ENCODE assay signal across 1 cellular context in the genomic region with DNA sequence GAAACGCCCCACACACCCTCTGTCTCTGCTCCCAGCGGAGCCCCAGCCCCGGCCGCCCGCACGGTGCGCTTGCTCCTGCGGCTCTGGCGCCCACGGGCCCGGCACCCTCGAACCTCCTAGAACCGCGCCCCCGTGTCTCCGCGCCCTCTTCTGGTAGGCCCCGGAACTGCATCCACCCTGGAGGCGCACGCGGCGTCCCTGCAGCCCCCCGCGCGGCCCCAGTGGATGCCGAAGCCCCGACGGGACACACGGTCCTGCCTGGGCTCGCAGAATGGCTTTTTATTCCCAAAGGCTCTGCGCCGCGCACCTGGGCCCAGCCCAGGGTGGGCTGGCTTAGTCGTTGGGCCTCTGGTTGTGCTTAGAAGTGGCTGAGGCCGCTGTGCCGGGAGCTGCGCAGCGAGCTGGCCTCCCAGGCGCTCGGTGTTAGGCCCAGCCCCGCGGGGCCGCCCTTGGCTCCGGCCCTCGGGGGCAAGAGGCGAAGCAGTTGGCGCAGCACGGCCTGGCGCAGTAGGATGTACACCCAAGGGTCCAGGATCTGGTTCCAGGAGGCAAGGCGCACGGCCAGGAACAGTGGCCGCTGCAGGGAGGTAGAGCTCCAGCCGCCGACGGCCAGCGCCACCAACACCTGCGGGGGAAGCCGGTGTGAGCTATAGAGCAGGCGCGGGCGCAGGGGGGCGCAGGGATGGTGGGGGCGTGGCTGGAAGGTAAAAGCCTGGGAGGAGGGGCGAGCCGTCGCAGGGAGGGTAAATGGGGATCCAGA.
TF ChIP-seq lines count a peak whose summit lies in the region.

No MANE protein-coding gene starts in this region.

TF ChIP-seq in HepG2, 621 proteins besides CTCF, POLR2A, EP300 and RAD21 (continues in another document):
- TF ChIP-seq HDAC2 (CRISPR knock-in tag; IDR thresholded peaks at IDR 0.05) (no peak), ZSCAN9 (CRISPR knock-in tag; IDR thresholded peaks at IDR 0.05; ENCODE audit: borderline replicate concordance) (no peak), FOSL1 (CRISPR knock-in tag; IDR thresholded peaks at IDR 0.05; ENCODE audit: borderline replicate concordance) (no peak), ONECUT2 (CRISPR knock-in tag; IDR thresholded peaks at IDR 0.05) (no peak), SP2 (CRISPR knock-in tag; IDR thresholded peaks at IDR 0.05) (no peak), KLF13 (CRISPR knock-in tag; IDR thresholded peaks at IDR 0.05) (no peak), TCF7L2 (IDR thresholded peaks at IDR 0.05; ENCODE audit: low read depth, low read length) (no peak), ZFP36L2 (CRISPR knock-in tag; IDR thresholded peaks at IDR 0.05) (no peak), SUZ12 (IDR thresholded peaks at IDR 0.05; ENCODE audit: low read depth, low read length) (no peak), CENPT (CRISPR knock-in tag; IDR thresholded peaks at IDR 0.05; ENCODE audit: low read depth) (no peak), ZBTB20 (CRISPR knock-in tag; IDR thresholded peaks at IDR 0.05; ENCODE audit: borderline replicate concordance, low read depth) (no peak), ISL2 (CRISPR knock-in tag; IDR thresholded peaks at IDR 0.05) (no peak), ZNF619 (CRISPR knock-in tag; IDR thresholded peaks at IDR 0.05) (no peak), MIER3 (CRISPR knock-in tag; IDR thresholded peaks at IDR 0.05; ENCODE audit: borderline replicate concordance) (no peak), ZNF446 (CRISPR knock-in tag; IDR thresholded peaks at IDR 0.05) (no peak), SP4 (CRISPR knock-in tag; IDR thresholded peaks at IDR 0.05) (peak; percentile 45; the same call in 1 of the 2 replicates), ZSCAN21 (CRISPR knock-in tag; IDR thresholded peaks at IDR 0.05; ENCODE audit: borderline replicate concordance) (no peak), RFX5 (IDR thresholded peaks at IDR 0.05; ENCODE audit: low read depth, low read length) (no peak), ZNF773 (CRISPR knock-in tag; IDR thresholded peaks at IDR 0.05; ENCODE audit: borderline replicate concordance) (no peak), MXD4 (CRISPR knock-in tag; IDR thresholded peaks at IDR 0.05) (no peak), RXRA (CRISPR knock-in tag; IDR thresholded peaks at IDR 0.05) (no peak), SNAI1 (CRISPR knock-in tag; IDR thresholded peaks at IDR 0.05; ENCODE audit: borderline replicate concordance) (no peak), MED8 (CRISPR knock-in tag; IDR thresholded peaks at IDR 0.05; ENCODE audit: insufficient replicate concordance) (no peak), GABPB1 (CRISPR knock-in tag; IDR thresholded peaks at IDR 0.05) (peak; percentile 62; the same call in 1 of the 2 replicates), ZNF841 (CRISPR knock-in tag; IDR thresholded peaks at IDR 0.05; ENCODE audit: borderline replicate concordance) (no peak), ZNF10 (CRISPR knock-in tag; IDR thresholded peaks at IDR 0.05; ENCODE audit: borderline replicate concordance, low read depth) (no peak), SMC3 (IDR thresholded peaks at IDR 0.05; ENCODE audit: low read length) (no peak), KLF9 (CRISPR knock-in tag; IDR thresholded peaks at IDR 0.05; ENCODE audit: low read depth) (no peak), ZSCAN12 (CRISPR knock-in tag; IDR thresholded peaks at IDR 0.05) (no peak), KAT2B (IDR thresholded peaks at IDR 0.05; ENCODE audit: borderline replicate concordance, low read depth, low read length) (no peak), CENPX (CRISPR knock-in tag; IDR thresholded peaks at IDR 0.05) (no peak), MBD4 (IDR thresholded peaks at IDR 0.05; ENCODE audit: borderline replicate concordance, low read length) (no peak), ZNF136 (CRISPR knock-in tag; IDR thresholded peaks at IDR 0.05; ENCODE audit: low read depth) (no peak)
- TF ChIP-seq, protein P1, sequence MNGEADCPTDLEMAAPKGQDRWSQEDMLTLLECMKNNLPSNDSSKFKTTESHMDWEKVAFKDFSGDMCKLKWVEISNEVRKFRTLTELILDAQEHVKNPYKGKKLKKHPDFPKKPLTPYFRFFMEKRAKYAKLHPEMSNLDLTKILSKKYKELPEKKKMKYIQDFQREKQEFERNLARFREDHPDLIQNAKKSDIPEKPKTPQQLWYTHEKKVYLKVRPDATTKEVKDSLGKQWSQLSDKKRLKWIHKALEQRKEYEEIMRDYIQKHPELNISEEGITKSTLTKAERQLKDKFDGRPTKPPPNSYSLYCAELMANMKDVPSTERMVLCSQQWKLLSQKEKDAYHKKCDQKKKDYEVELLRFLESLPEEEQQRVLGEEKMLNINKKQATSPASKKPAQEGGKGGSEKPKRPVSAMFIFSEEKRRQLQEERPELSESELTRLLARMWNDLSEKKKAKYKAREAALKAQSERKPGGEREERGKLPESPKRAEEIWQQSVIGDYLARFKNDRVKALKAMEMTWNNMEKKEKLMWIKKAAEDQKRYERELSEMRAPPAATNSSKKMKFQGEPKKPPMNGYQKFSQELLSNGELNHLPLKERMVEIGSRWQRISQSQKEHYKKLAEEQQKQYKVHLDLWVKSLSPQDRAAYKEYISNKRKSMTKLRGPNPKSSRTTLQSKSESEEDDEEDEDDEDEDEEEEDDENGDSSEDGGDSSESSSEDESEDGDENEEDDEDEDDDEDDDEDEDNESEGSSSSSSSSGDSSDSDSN (CRISPR knock-in tag; IDR thresholded peaks at IDR 0.05): no peak; the same call in 1 of the 2 replicates
- TF ChIP-seq, protein P2, sequence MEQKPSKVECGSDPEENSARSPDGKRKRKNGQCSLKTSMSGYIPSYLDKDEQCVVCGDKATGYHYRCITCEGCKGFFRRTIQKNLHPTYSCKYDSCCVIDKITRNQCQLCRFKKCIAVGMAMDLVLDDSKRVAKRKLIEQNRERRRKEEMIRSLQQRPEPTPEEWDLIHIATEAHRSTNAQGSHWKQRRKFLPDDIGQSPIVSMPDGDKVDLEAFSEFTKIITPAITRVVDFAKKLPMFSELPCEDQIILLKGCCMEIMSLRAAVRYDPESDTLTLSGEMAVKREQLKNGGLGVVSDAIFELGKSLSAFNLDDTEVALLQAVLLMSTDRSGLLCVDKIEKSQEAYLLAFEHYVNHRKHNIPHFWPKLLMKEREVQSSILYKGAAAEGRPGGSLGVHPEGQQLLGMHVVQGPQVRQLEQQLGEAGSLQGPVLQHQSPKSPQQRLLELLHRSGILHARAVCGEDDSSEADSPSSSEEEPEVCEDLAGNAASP (CRISPR knock-in tag; IDR thresholded peaks at IDR 0.05; ENCODE audit: borderline replicate concordance): 0 out of 2 replicates have a peak, but pooled peaks have one; percentile 16
- TF ChIP-seq, protein P3, sequence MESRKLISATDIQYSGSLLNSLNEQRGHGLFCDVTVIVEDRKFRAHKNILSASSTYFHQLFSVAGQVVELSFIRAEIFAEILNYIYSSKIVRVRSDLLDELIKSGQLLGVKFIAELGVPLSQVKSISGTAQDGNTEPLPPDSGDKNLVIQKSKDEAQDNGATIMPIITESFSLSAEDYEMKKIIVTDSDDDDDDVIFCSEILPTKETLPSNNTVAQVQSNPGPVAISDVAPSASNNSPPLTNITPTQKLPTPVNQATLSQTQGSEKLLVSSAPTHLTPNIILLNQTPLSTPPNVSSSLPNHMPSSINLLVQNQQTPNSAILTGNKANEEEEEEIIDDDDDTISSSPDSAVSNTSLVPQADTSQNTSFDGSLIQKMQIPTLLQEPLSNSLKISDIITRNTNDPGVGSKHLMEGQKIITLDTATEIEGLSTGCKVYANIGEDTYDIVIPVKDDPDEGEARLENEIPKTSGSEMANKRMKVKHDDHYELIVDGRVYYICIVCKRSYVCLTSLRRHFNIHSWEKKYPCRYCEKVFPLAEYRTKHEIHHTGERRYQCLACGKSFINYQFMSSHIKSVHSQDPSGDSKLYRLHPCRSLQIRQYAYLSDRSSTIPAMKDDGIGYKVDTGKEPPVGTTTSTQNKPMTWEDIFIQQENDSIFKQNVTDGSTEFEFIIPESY (CRISPR knock-in tag; IDR thresholded peaks at IDR 0.05): peak; percentile 85; the same call in 1 of the 2 replicates
- TF ChIP-seq, protein P4, sequence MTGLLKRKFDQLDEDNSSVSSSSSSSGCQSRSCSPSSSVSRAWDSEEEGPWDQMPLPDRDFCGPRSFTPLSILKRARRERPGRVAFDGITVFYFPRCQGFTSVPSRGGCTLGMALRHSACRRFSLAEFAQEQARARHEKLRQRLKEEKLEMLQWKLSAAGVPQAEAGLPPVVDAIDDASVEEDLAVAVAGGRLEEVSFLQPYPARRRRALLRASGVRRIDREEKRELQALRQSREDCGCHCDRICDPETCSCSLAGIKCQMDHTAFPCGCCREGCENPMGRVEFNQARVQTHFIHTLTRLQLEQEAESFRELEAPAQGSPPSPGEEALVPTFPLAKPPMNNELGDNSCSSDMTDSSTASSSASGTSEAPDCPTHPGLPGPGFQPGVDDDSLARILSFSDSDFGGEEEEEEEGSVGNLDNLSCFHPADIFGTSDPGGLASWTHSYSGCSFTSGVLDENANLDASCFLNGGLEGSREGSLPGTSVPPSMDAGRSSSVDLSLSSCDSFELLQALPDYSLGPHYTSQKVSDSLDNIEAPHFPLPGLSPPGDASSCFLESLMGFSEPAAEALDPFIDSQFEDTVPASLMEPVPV (CRISPR knock-in tag; IDR thresholded peaks at IDR 0.05): no peak
- TF ChIP-seq, protein P5, sequence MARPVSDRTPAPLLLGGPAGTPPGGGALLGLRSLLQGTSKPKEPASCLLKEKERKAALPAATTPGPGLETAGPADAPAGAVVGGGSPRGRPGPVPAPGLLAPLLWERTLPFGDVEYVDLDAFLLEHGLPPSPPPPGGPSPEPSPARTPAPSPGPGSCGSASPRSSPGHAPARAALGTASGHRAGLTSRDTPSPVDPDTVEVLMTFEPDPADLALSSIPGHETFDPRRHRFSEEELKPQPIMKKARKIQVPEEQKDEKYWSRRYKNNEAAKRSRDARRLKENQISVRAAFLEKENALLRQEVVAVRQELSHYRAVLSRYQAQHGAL (CRISPR knock-in tag; IDR thresholded peaks at IDR 0.05; ENCODE audit: not compliant biosample characterization): no peak
- TF ChIP-seq, protein P6, sequence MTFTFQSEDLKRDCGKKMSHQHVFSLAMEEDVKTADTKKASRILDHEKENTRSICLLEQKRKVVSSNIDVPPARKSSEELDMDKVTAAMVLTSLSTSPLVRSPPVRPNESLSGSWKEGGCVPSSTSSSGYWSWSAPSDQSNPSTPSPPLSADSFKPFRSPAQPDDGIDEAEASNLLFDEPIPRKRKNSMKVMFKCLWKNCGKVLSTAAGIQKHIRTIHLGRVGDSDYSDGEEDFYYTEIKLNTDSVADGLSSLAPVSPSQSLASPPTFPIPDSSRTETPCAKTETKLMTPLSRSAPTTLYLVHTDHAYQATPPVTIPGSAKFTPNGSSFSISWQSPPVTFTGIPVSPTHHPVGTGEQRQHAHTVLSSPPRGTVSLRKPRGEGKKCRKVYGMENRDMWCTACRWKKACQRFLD (CRISPR knock-in tag; IDR thresholded peaks at IDR 0.05; ENCODE audit: borderline replicate concordance): no peak
- TF ChIP-seq, protein P7, sequence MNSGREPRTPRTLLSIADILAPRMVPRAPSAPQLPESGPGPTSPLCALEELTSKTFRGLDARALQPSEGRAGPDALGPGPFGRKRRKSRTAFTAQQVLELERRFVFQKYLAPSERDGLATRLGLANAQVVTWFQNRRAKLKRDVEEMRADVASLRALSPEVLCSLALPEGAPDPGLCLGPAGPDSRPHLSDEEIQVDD (CRISPR knock-in tag; IDR thresholded peaks at IDR 0.05; ENCODE audit: borderline replicate concordance): no peak
- TF ChIP-seq, protein P8, sequence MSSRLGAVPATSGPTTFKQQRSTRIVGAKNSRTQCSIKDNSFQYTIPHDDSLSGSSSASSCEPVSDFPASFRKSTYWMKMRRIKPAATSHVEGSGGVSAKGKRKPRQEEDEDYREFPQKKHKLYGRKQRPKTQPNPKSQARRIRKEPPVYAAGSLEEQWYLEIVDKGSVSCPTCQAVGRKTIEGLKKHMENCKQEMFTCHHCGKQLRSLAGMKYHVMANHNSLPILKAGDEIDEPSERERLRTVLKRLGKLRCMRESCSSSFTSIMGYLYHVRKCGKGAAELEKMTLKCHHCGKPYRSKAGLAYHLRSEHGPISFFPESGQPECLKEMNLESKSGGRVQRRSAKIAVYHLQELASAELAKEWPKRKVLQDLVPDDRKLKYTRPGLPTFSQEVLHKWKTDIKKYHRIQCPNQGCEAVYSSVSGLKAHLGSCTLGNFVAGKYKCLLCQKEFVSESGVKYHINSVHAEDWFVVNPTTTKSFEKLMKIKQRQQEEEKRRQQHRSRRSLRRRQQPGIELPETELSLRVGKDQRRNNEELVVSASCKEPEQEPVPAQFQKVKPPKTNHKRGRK (CRISPR knock-in tag; IDR thresholded peaks at IDR 0.05): no peak
- TF ChIP-seq, protein P9, sequence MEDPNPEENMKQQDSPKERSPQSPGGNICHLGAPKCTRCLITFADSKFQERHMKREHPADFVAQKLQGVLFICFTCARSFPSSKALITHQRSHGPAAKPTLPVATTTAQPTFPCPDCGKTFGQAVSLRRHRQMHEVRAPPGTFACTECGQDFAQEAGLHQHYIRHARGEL (CRISPR knock-in tag; IDR thresholded peaks at IDR 0.05): no peak
- TF ChIP-seq, protein P10, sequence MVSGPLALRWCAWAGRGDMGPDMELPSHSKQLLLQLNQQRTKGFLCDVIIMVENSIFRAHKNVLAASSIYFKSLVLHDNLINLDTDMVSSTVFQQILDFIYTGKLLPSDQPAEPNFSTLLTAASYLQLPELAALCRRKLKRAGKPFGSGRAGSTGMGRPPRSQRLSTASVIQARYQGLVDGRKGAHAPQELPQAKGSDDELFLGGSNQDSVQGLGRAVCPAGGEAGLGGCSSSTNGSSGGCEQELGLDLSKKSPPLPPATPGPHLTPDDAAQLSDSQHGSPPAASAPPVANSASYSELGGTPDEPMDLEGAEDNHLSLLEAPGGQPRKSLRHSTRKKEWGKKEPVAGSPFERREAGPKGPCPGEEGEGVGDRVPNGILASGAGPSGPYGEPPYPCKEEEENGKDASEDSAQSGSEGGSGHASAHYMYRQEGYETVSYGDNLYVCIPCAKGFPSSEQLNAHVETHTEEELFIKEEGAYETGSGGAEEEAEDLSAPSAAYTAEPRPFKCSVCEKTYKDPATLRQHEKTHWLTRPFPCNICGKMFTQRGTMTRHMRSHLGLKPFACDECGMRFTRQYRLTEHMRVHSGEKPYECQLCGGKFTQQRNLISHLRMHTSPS (CRISPR knock-in tag; IDR thresholded peaks at IDR 0.05; ENCODE audit: low read depth): no peak
- TF ChIP-seq, protein P11, sequence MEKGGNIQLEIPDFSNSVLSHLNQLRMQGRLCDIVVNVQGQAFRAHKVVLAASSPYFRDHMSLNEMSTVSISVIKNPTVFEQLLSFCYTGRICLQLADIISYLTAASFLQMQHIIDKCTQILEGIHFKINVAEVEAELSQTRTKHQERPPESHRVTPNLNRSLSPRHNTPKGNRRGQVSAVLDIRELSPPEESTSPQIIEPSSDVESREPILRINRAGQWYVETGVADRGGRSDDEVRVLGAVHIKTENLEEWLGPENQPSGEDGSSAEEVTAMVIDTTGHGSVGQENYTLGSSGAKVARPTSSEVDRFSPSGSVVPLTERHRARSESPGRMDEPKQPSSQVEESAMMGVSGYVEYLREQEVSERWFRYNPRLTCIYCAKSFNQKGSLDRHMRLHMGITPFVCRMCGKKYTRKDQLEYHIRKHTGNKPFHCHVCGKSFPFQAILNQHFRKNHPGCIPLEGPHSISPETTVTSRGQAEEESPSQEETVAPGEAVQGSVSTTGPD (CRISPR knock-in tag; IDR thresholded peaks at IDR 0.05): no peak
- TF ChIP-seq, protein P12, sequence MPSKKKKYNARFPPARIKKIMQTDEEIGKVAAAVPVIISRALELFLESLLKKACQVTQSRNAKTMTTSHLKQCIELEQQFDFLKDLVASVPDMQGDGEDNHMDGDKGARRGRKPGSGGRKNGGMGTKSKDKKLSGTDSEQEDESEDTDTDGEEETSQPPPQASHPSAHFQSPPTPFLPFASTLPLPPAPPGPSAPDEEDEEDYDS (CRISPR knock-in tag; IDR thresholded peaks at IDR 0.05): no peak
